ENCODE assay signal across 17 cellular contexts in the genomic region with DNA sequence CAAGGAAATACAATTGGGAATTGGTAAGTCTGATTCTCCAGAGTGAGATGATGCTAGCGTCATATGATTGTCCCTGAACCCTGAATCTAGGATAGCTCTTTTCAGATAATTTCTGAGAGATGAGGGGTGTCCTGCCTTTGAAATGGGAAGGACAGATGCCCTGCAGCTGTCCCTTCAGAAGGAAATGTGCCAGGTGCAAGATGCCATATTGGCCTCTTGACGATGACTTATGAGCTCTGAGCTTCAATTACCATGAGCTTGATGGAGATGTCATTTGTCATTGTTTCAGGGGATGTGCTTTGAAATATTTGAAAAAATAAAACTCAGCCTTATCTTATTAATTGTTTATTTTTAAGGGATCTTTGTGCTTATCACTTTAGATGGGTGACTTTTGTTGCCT.
"Had no signal": no experiment of that assay in that cellular context is flagged by ENCODE, and none has a peak within 500 bp of the region (broad histone marks: within the 10 kb centered on the region; RNA-seq: fewer than 3 reads in every experiment).

No MANE protein-coding gene starts in this region.

- H3K4me3 ChIP-seq: colonic mucosa, sigmoid colon, tibial artery had no signal

- H3K4me1 ChIP-seq: colonic mucosa, sigmoid colon, tibial artery had no signal

- H3K36me3 ChIP-seq: colonic mucosa, sigmoid colon, tibial artery, WERI-Rb-1 had no signal

- DNase-seq: activated CD4-positive, alpha-beta T cell treated with anti-CD3 and anti-CD28 coated beads for 1 hour; activated CD8-positive, alpha-beta memory T cell treated with anti-CD3 and anti-CD28 coated beads for 24 hours; activated CD8-positive, alpha-beta memory T cell treated with anti-CD3 and anti-CD28 coated beads, Interleukin-2, amount 50 U/mL, for 48 hours; activated effector memory CD4-positive, alpha-beta T cell treated with anti-CD3 and anti-CD28 coated beads, Interleukin-2, amount 50 U/mL, for 16 hours; activated naive CD4-positive, alpha-beta T cell treated with anti-CD3 and anti-CD28 coated beads, Interleukin-2, amount 50 U/mL, for 16 hours; activated T-cell treated with anti-CD3 and anti-CD28 coated beads, Interleukin-2, amount 50 U/mL, for 48 hours; aorta; colonic mucosa; foreskin keratinocyte; kidney; sigmoid colon; stimulated activated naive CD8-positive, alpha-beta T cell treated with anti-CD3 and anti-CD28 coated beads, Interleukin-15, Interleukin-2, amounts not matched to agents 100 U/mL and 50 U/mL, for 24 hours; substantia nigra; tibial artery; WERI-Rb-1 had no signal

- H3K27ac ChIP-seq: colonic mucosa, foreskin keratinocyte, parathyroid adenoma, sigmoid colon, tibial artery, WERI-Rb-1 had no signal

- H3K9me3 ChIP-seq: colonic mucosa, sigmoid colon, tibial artery had no signal

- H3K27me3 ChIP-seq: colonic mucosa, foreskin keratinocyte, sigmoid colon, tibial artery had no signal

- ATAC-seq: foreskin keratinocyte; left lobe of liver; stimulated activated naive CD8-positive, alpha-beta T cell treated with anti-CD3 and anti-CD28 coated beads, Interleukin-15, Interleukin-2, amounts not matched to agents 100 U/mL and 50 U/mL, for 24 hours had no signal
